11 cellular contexts compared by ENCODE assay signal in genomic region chr5:120405291-120405864, GRCh38. TPM values are rescaled to one million over a fixed set of nuclear protein-coding genes. Genes with fewer than 3 reads are reported as not detected.
A peak's percentile ranks its signal among the peaks of the same experiment; 100 is the strongest.
DNase-seq lines count a peak whose midpoint lies in the region; ATAC-seq lines count a peak whose summit lies in the region.
"Had no signal": no experiment of that assay in that cellular context is flagged by ENCODE, and none has a peak within 500 bp of the region (broad histone marks: within the 10 kb centered on the region; RNA-seq: fewer than 3 reads in every experiment).

No MANE protein-coding gene starts in this region.

- H3K4me1 Mint-ChIP-seq in CD8-positive, alpha-beta memory T cell, result no peaks in the 10 kb centered on the region
- no peaks in the 10 kb centered on the region for H3K4me1 Mint-ChIP-seq in activated naive CD4-positive, alpha-beta T cell treated with anti-CD3 and anti-CD28 coated beads, Interleukin-2, amount 10 ng/mL, durations not matched to agents 7 days and 5 days
- H3K4me1 Mint-ChIP-seq in activated T-cell treated with anti-CD3 and anti-CD28 coated beads, Interleukin-2, amount 50 U/mL, for 24 hours (ENCODE audit: low read depth), result no peaks in the 10 kb centered on the region
- H3K4me1 Mint-ChIP-seq: CD4-positive, alpha-beta memory T cell had no signal

- no peaks in the 10 kb centered on the region for H3K36me3 ChIP-seq in SK-N-MC (ENCODE audit: insufficient read depth, low read length)
- no peaks in the 10 kb centered on the region for H3K36me3 ChIP-seq in CD8-positive, alpha-beta memory T cell (ENCODE audit: insufficient read depth, low read length)

- CTCF ChIA-PET in CD8-positive, alpha-beta memory T cell (lab: Charles Lee), result no interaction called here
- CTCF ChIA-PET in activated naive CD4-positive, alpha-beta T cell treated with anti-CD3 and anti-CD28 coated beads, Interleukin-2, amount 10 ng/mL, durations not matched to agents 7 days and 5 days (lab: Charles Lee), result no interaction called here

- H3K4me3 ChIP-seq in SK-N-MC, result no peak overlapping the region
- H3K4me3 ChIP-seq in CD8-positive, alpha-beta memory T cell (ENCODE audit: low read length), result no peak overlapping the region

- no peak overlapping the region for H3K9ac ChIP-seq in SK-N-MC (ENCODE audit: insufficient read length)

- POLR2A ChIA-PET in CD8-positive, alpha-beta memory T cell (lab: Charles Lee), result no interaction called here

- H3K36me3 Mint-ChIP-seq in CD8-positive, alpha-beta memory T cell, result no peaks in the 10 kb centered on the region
- no peaks in the 10 kb centered on the region for H3K36me3 Mint-ChIP-seq in activated naive CD4-positive, alpha-beta T cell treated with anti-CD3 and anti-CD28 coated beads, Interleukin-2, amount 10 ng/mL, durations not matched to agents 7 days and 5 days
- H3K36me3 Mint-ChIP-seq in activated T-cell treated with anti-CD3 and anti-CD28 coated beads, Interleukin-2, amount 50 U/mL, for 24 hours (ENCODE audit: low read depth), result no peaks in the 10 kb centered on the region
- H3K36me3 Mint-ChIP-seq: CD4-positive, alpha-beta memory T cell had no signal

- peak; percentile 52 for DNase-seq in AG08395 (ENCODE audit: low spot score)
- no peak for DNase-seq in SK-N-MC (ENCODE audit: low read depth, low spot score)
- peak; percentile 35 for DNase-seq in glomerular visceral epithelial cell (ENCODE audit: extremely low spot score)
- no peak for DNase-seq in CD8-positive, alpha-beta memory T cell
- no peak for DNase-seq in activated naive CD4-positive, alpha-beta T cell treated with anti-CD3 and anti-CD28 coated beads, Interleukin-2, amount 10 ng/mL, durations not matched to agents 7 days and 5 days
- no peak for DNase-seq in activated T-cell treated with anti-CD3 and anti-CD28 coated beads, Interleukin-2, amount 50 U/mL, for 24 hours
- no peak for DNase-seq in NCI-H510A treated with DMSO at 0.1 percent for 48 hours (lab: John Stamatoyannopoulos, UW)
- DNase-seq: CD4-positive, alpha-beta memory T cell; Karpas-422; stimulated activated CD4-positive, alpha-beta T cell treated with anti-CD3 and anti-CD28 coated beads, Interleukin-12 subunit alpha, Interleukin-12 subunit beta, amount 100 ng/mL, for 4 hours had no signal

- ATAC-seq in HG02852 (IDR thresholded peaks at IDR 0.05; ENCODE audit: unreplicated experiment), result peak; percentile 38

- H3K27me3 ChIP-seq in CD8-positive, alpha-beta memory T cell (ENCODE audit: insufficient read depth, low read length, poor library complexity, severe bottlenecking), result no peaks in the 10 kb centered on the region

- H3K27ac ChIP-seq in SK-N-MC, result peak overlapping the region; percentile 62; the same call in 1 of the 2 replicates
- H3K27ac ChIP-seq in CD8-positive, alpha-beta memory T cell (ENCODE audit: low read depth, low read length), result no peak overlapping the region

- no peak overlapping the region for H3K27ac Mint-ChIP-seq in CD8-positive, alpha-beta memory T cell
- H3K27ac Mint-ChIP-seq in activated naive CD4-positive, alpha-beta T cell treated with anti-CD3 and anti-CD28 coated beads, Interleukin-2, amount 10 ng/mL, durations not matched to agents 7 days and 5 days, result no peak overlapping the region
- H3K27ac Mint-ChIP-seq in activated T-cell treated with anti-CD3 and anti-CD28 coated beads, Interleukin-2, amount 50 U/mL, for 24 hours, result no peak overlapping the region
- H3K27ac Mint-ChIP-seq: CD4-positive, alpha-beta memory T cell had no signal

- H3K9me3 Mint-ChIP-seq in CD8-positive, alpha-beta memory T cell, result peaks cover 0 to 9% (median 6%) of the 10 kb centered on the region in 5 donors
- H3K9me3 Mint-ChIP-seq in activated naive CD4-positive, alpha-beta T cell treated with anti-CD3 and anti-CD28 coated beads, Interleukin-2, amount 10 ng/mL, durations not matched to agents 7 days and 5 days, result peaks cover 3% of the 10 kb centered on the region
- H3K9me3 Mint-ChIP-seq in activated T-cell treated with anti-CD3 and anti-CD28 coated beads, Interleukin-2, amount 50 U/mL, for 24 hours, result peaks cover 6% of the 10 kb centered on the region

- H3K9me3 ChIP-seq in SK-N-MC (ENCODE audit: low read depth, low read length), result no peaks in the 10 kb centered on the region
- H3K9me3 ChIP-seq in CD8-positive, alpha-beta memory T cell (ENCODE audit: low read length), result no peaks in the 10 kb centered on the region

- H3K27me3 Mint-ChIP-seq in CD8-positive, alpha-beta memory T cell, result peaks cover 0 to 2% of the 10 kb centered on the region in 2 donors
- no peaks in the 10 kb centered on the region for H3K27me3 Mint-ChIP-seq in activated naive CD4-positive, alpha-beta T cell treated with anti-CD3 and anti-CD28 coated beads, Interleukin-2, amount 10 ng/mL, durations not matched to agents 7 days and 5 days
- no peaks in the 10 kb centered on the region for H3K27me3 Mint-ChIP-seq in activated T-cell treated with anti-CD3 and anti-CD28 coated beads, Interleukin-2, amount 50 U/mL, for 24 hours
- H3K27me3 Mint-ChIP-seq: CD4-positive, alpha-beta memory T cell had no signal

- H3K4me1 ChIP-seq in CD8-positive, alpha-beta memory T cell (ENCODE audit: insufficient read depth, low read length), result no peaks in the 10 kb centered on the region

- H3K4me3 Mint-ChIP-seq in CD8-positive, alpha-beta memory T cell, result no peak overlapping the region
- H3K4me3 Mint-ChIP-seq in activated naive CD4-positive, alpha-beta T cell treated with anti-CD3 and anti-CD28 coated beads, Interleukin-2, amount 10 ng/mL, durations not matched to agents 7 days and 5 days, result no peak overlapping the region
- H3K4me3 Mint-ChIP-seq in activated T-cell treated with anti-CD3 and anti-CD28 coated beads, Interleukin-2, amount 50 U/mL, for 24 hours, result no peak overlapping the region
- H3K4me3 Mint-ChIP-seq: CD4-positive, alpha-beta memory T cell had no signal

RNA-seq across cellular contexts. Expression of gene PRR16, which starts 58.7 kb away (rescaled TPM):
- total RNA-seq in CD8-positive, alpha-beta memory T cell, result not detected
- not detected for polyA plus RNA-seq in CD8-positive, alpha-beta memory T cell
- total RNA-seq: CD4-positive, alpha-beta memory T cell had no signal
- polyA plus RNA-seq: CD4-positive, alpha-beta memory T cell had no signal

Comparison
In these comparisons a context has a peak if more than half of its experiments do, and no peak if none do; other contexts are left out.
1. DNase-seq: peak in AG08395 (single experiment) and glomerular visceral epithelial cell (single experiment); none in SK-N-MC (single experiment), CD8-positive, alpha-beta memory T cell (0 of 5), activated naive CD4-positive, alpha-beta T cell treated with anti-CD3 and anti-CD28 coated beads, Interleukin-2, amount 10 ng/mL, durations not matched to agents 7 days and 5 days (single experiment), activated T-cell treated with anti-CD3 and anti-CD28 coated beads, Interleukin-2, amount 50 U/mL, for 24 hours (single experiment) and NCI-H510A treated with DMSO at 0.1 percent for 48 hours (single experiment).